29 cellular contexts compared by ENCODE assay signal in the genomic region with DNA sequence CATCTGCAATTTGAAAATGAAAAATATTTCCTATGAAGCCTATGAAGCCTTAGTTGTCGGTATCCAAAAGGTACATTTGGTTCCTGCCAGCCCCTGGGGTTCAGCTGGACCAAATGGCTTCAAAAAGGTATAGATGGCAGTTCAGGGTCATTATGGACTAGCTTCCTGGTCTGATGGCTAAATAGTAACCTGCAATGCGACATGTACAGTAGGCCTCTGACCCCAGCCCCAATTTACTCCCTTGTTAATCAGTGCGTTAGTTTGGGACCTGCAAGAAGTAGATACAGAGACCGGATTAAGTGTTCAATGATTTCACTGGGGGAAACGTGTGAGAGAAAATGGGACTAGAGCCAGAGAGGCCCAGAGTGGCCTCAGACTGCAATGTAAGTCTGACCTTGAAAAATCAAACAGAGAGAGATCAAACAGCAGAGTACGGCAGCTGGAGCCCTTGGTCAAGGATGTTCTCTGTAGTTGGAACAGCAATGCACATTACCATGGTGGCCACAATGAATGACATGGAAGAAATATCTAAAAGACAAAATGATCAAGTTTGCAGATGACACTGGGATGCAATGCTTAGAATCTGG.
"Had no signal": no experiment of that assay in that cellular context is flagged by ENCODE, and none has a peak within 500 bp of the region (broad histone marks: within the 10 kb centered on the region; RNA-seq: fewer than 3 reads in every experiment).

No MANE protein-coding gene starts in this region.

- H3K27me3 Mint-ChIP-seq: stimulated activated memory B cell treated with anti-CD40 and anti-IgM and Interleukin-4, amounts not matched to agents 10 μg/mL and 1 μg/mL and 100 μg/mL, for 72 hours; stimulated activated naive CD8-positive, alpha-beta T cell treated with anti-CD3 and anti-CD28 coated beads, Interleukin-15, amount 100 ng/mL, for 72 hours; stimulated activated naive CD8-positive, alpha-beta T cell treated with anti-CD3 and anti-CD28 coated beads, Interleukin-15, Interleukin-2, amounts not matched to agents 100 ng/mL and 50 ng/mL, for 24 hours had no signal

- H3K9me3 Mint-ChIP-seq: stimulated activated effector memory CD8-positive, alpha-beta T cell treated with anti-CD3 and anti-CD28 coated beads, Interleukin-12 subunit alpha, Interleukin-12 subunit beta, amount 100 ng/mL, for 72 hours; stimulated activated memory B cell treated with anti-CD40 and anti-IgM and Interleukin-4, amounts not matched to agents 10 μg/mL and 1 μg/mL and 100 μg/mL, for 72 hours; stimulated activated naive B cell treated with anti-CD40 and anti-IgM and Interleukin-4, amounts not matched to agents 10 μg/mL and 1 μg/mL and 100 μg/mL, for 72 hours; stimulated activated naive CD8-positive, alpha-beta T cell treated with anti-CD3 and anti-CD28 coated beads, Interleukin-15, amount 100 ng/mL, for 72 hours; stimulated activated naive CD8-positive, alpha-beta T cell treated with anti-CD3 and anti-CD28 coated beads, Interleukin-15, Interleukin-2, amounts not matched to agents 100 ng/mL and 50 ng/mL, for 24 hours; type B pancreatic cell had no signal

- DNase-seq: stimulated activated CD4-positive, alpha-beta T cell treated with anti-CD3 and anti-CD28 coated beads, Interleukin-2, amount 100 ng/mL, for 48 hours; stimulated activated CD4-positive, alpha-beta T cell treated with anti-CD3 and anti-CD28 coated beads, Interleukin-4, amount 100 ng/mL, for 1 hour; stimulated activated CD4-positive, alpha-beta T cell treated with anti-CD3 and anti-CD28 coated beads, Interleukin-4, amount 100 ng/mL, for 24 hours; stimulated activated CD4-positive, alpha-beta T cell treated with anti-CD3 and anti-CD28 coated beads, Interleukin-4, amount 100 ng/mL, for 4 hours; stimulated activated CD8-positive, alpha-beta memory T cell treated with anti-CD3 and anti-CD28 coated beads, Interleukin-4, amount 100 ng/mL, for 48 hours; stimulated activated naive B cell treated with anti-CD40 and anti-IgM and Interleukin-4, amounts not matched to agents 10 μg/mL and 1 μg/mL and 100 μg/mL, for 72 hours; stimulated activated naive CD4-positive, alpha-beta T cell; stimulated activated naive CD4-positive, alpha-beta T cell treated with Interleukin-2 at 50 U/mL for 16 hours; stimulated activated naive CD8-positive, alpha-beta T cell treated with anti-CD3 and anti-CD28 coated beads, Interleukin-15, amount 100 ng/mL, for 72 hours; stimulated activated naive CD8-positive, alpha-beta T cell treated with anti-CD3 and anti-CD28 coated beads, Interleukin-15, Interleukin-2, amounts not matched to agents 100 U/mL and 50 U/mL, for 24 hours; stomach; substantia nigra; testis; thyroid gland; tibial artery; transverse colon; trophoblast cell; upper lobe of left lung; upper lobe of right lung; uterus had no signal

- H3K36me3 Mint-ChIP-seq: stimulated activated effector memory CD8-positive, alpha-beta T cell treated with anti-CD3 and anti-CD28 coated beads, Interleukin-12 subunit alpha, Interleukin-12 subunit beta, amount 100 ng/mL, for 72 hours; stimulated activated memory B cell treated with anti-CD40 and anti-IgM and Interleukin-4, amounts not matched to agents 10 μg/mL and 1 μg/mL and 100 μg/mL, for 72 hours; stimulated activated naive B cell treated with anti-CD40 and anti-IgM and Interleukin-4, amounts not matched to agents 10 μg/mL and 1 μg/mL and 100 μg/mL, for 72 hours; type B pancreatic cell had no signal

- H3K4me3 Mint-ChIP-seq: stimulated activated effector memory CD8-positive, alpha-beta T cell treated with anti-CD3 and anti-CD28 coated beads, Interleukin-12 subunit alpha, Interleukin-12 subunit beta, amount 100 ng/mL, for 72 hours; stimulated activated memory B cell treated with anti-CD40 and anti-IgM and Interleukin-4, amounts not matched to agents 10 μg/mL and 1 μg/mL and 100 μg/mL, for 72 hours; stimulated activated naive B cell treated with anti-CD40 and anti-IgM and Interleukin-4, amounts not matched to agents 10 μg/mL and 1 μg/mL and 100 μg/mL, for 72 hours; stimulated activated naive CD8-positive, alpha-beta T cell treated with anti-CD3 and anti-CD28 coated beads, Interleukin-15, amount 100 ng/mL, for 72 hours; stimulated activated naive CD8-positive, alpha-beta T cell treated with anti-CD3 and anti-CD28 coated beads, Interleukin-15, Interleukin-2, amounts not matched to agents 100 ng/mL and 50 ng/mL, for 24 hours; type B pancreatic cell had no signal

- H3K4me1 ChIP-seq: stomach, suprapubic skin, testis, thyroid gland, tibial artery, tibial nerve, transverse colon, upper lobe of left lung, upper lobe of right lung, uterus, vagina had no signal

- H3K9me3 ChIP-seq: stomach, suprapubic skin, testis, thoracic aorta, thyroid gland, tibial artery, tibial nerve, transverse colon, upper lobe of left lung, upper lobe of right lung, uterus, vagina had no signal

- H3K4me1 Mint-ChIP-seq: stimulated activated effector memory CD8-positive, alpha-beta T cell treated with anti-CD3 and anti-CD28 coated beads, Interleukin-12 subunit alpha, Interleukin-12 subunit beta, amount 100 ng/mL, for 72 hours; stimulated activated memory B cell treated with anti-CD40 and anti-IgM and Interleukin-4, amounts not matched to agents 10 μg/mL and 1 μg/mL and 100 μg/mL, for 72 hours; stimulated activated naive B cell treated with anti-CD40 and anti-IgM and Interleukin-4, amounts not matched to agents 10 μg/mL and 1 μg/mL and 100 μg/mL, for 72 hours; stimulated activated naive CD8-positive, alpha-beta T cell treated with anti-CD3 and anti-CD28 coated beads, Interleukin-15, amount 100 ng/mL, for 72 hours had no signal

- H3K27ac ChIP-seq: stomach, suprapubic skin, testis, thoracic aorta, thyroid gland, tibial artery, tibial nerve, transverse colon, upper lobe of left lung, upper lobe of right lung, uterus, vagina had no signal

- H3K27me3 ChIP-seq: suprapubic skin, testis, thyroid gland, tibial artery, transverse colon, upper lobe of left lung, upper lobe of right lung, uterus, vagina had no signal

- ATAC-seq: stimulated activated effector memory CD8-positive, alpha-beta T cell treated with anti-CD3 and anti-CD28 coated beads, Interleukin-12 subunit alpha, Interleukin-12 subunit beta, amount 100 ng/mL, for 72 hours; stimulated activated memory B cell treated with anti-CD40 and anti-IgM and Interleukin-4, amounts not matched to agents 10 μg/mL and 1 μg/mL and 100 μg/mL, for 72 hours; stimulated activated naive B cell treated with anti-CD40 and anti-IgM and Interleukin-4, amounts not matched to agents 10 μg/mL and 1 μg/mL and 100 μg/mL, for 72 hours; stimulated activated naive CD8-positive, alpha-beta T cell treated with anti-CD3 and anti-CD28 coated beads, Interleukin-15, amount 100 ng/mL, for 72 hours; stimulated activated naive CD8-positive, alpha-beta T cell treated with anti-CD3 and anti-CD28 coated beads, Interleukin-15, Interleukin-2, amounts not matched to agents 100 U/mL and 50 U/mL, for 24 hours; upper lobe of right lung had no signal

- H3K27ac Mint-ChIP-seq: stimulated activated effector memory CD8-positive, alpha-beta T cell treated with anti-CD3 and anti-CD28 coated beads, Interleukin-12 subunit alpha, Interleukin-12 subunit beta, amount 100 ng/mL, for 72 hours; stimulated activated memory B cell treated with anti-CD40 and anti-IgM and Interleukin-4, amounts not matched to agents 10 μg/mL and 1 μg/mL and 100 μg/mL, for 72 hours; stimulated activated naive B cell treated with anti-CD40 and anti-IgM and Interleukin-4, amounts not matched to agents 10 μg/mL and 1 μg/mL and 100 μg/mL, for 72 hours; stimulated activated naive CD8-positive, alpha-beta T cell treated with anti-CD3 and anti-CD28 coated beads, Interleukin-15, amount 100 ng/mL, for 72 hours; stimulated activated naive CD8-positive, alpha-beta T cell treated with anti-CD3 and anti-CD28 coated beads, Interleukin-15, Interleukin-2, amounts not matched to agents 100 ng/mL and 50 ng/mL, for 24 hours; type B pancreatic cell had no signal

- FAIRE-seq: urothelium cell line had no signal

- H3K36me3 ChIP-seq: stomach, suprapubic skin, thoracic aorta, thyroid gland, tibial artery, tibial nerve, transverse colon, upper lobe of left lung, upper lobe of right lung, uterus, vagina had no signal

- H3K4me3 ChIP-seq: stomach, suprapubic skin, testis, thoracic aorta, thyroid gland, tibial artery, tibial nerve, transverse colon, upper lobe of left lung, upper lobe of right lung, uterus, vagina had no signal
